Comparison of ENCODE assay signal across 7 cellular contexts in the genomic region with DNA sequence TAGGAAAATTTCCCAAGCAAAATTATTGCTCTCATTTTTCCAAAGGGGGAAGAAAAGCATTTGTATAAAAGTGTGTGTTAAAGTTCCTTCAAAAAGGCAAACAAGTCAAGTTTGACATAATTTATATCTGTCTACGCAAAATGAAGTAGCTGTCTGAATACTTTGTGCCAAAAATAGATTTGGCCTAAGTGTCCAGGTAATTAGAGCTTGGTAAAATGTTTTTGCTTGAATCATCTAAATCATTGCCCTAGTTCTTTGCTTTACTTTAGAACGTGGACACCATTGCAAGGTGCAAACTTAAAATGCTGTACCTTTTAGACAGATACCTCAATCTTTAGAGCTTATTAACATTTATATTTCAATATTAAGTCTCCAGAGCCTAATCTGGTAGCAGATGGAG.
"Had no signal": no experiment of that assay in that cellular context is flagged by ENCODE, and none has a peak within 500 bp of the region (broad histone marks: within the 10 kb centered on the region; RNA-seq: fewer than 3 reads in every experiment).

No MANE protein-coding gene starts in this region.

- H3K9me3 ChIP-seq: HAP-1 had no signal

- H3K36me3 ChIP-seq: HAP-1 had no signal

- H3K4me3 ChIP-seq: GM23248, HAP-1, K562 had no signal

- H3K27ac ChIP-seq: GM23248 had no signal

- DNase-seq: GM23248, GOT3, H7, HFFc6, IMR-90 had no signal

- H3K9ac ChIP-seq: GM23248 had no signal
